In genomic region chr19:35978832-35979365, GRCh38 we compare ENCODE assay signal across 20 cellular contexts. TPM values are rescaled to one million over a fixed set of nuclear protein-coding genes. Genes with fewer than 3 reads are reported as not detected.
DNase-seq lines count a peak whose midpoint lies in the region; TF ChIP-seq lines count a peak whose summit lies in the region.
"Had no signal": no experiment of that assay in that cellular context is flagged by ENCODE, and none has a peak within 500 bp of the region (broad histone marks: within the 10 kb centered on the region; RNA-seq: fewer than 3 reads in every experiment).

No MANE protein-coding gene starts in this region.

- H2BK5ac ChIP-seq in trophoblast cell (ENCODE audit: low read depth, low read length, poor library complexity), result no peak overlapping the region

- H3K4ac ChIP-seq in trophoblast cell (ENCODE audit: low read depth, low read length), result no peak overlapping the region

- H3K36me3 ChIP-seq in HEK293 (ENCODE audit: control insufficient read depth in 2 of 2, insufficient read depth in 1 of 2, low read length in 2 of 2) (no peaks in the 10 kb centered on the region), H7 (replicated peaks; ENCODE audit: control insufficient read depth, insufficient read depth, low read length) (no peaks in the 10 kb centered on the region), trophoblast cell (ENCODE audit: control insufficient read depth in 1 of 2, insufficient read depth in 2 of 2, low read length in 2 of 2) (no peaks in the 10 kb centered on the region)

- peak; percentile 51 for DNase-seq in DMS53 (lab: John Stamatoyannopoulos, UW)
- DNase-seq in DMS53 treated with DMSO at 0.1 percent for 48 hours (lab: John Stamatoyannopoulos, UW; ENCODE audit: unreplicated experiment), result no peak
- DNase-seq in cerebellar cortex (ENCODE audit: low spot score), result peak; percentile 38
- DNase-seq in H7, result no peak
- no peak for DNase-seq in trophoblast cell
- no peak for DNase-seq in stimulated activated CD8-positive, alpha-beta memory T cell treated with anti-CD3 and anti-CD28 coated beads, Interleukin-4, amount 100 ng/mL, for 48 hours
- DNase-seq: AML-193; Caco-2; CD4-positive, alpha-beta T cell; DMS79 treated with DMSO at 0.1 percent for 48 hours; HCEC 1CT; HFFc6; Karpas-422; KBM-7 had no signal

- no peak overlapping the region for H2AK5ac ChIP-seq in trophoblast cell (ENCODE audit: low read length)

- CTCF ChIA-PET in HEK293 (lab: Yijun Ruan, JAX), result interaction anchor here (0.6 to 1.0 kb wide), 2 partner anchors 19 to 38 kb away, joined by 3 to 4 read pairs; no protein-coding TSS in a partner anchor

- H3K9ac ChIP-seq in trophoblast cell (ENCODE audit: low read length), result no peak overlapping the region

- H3K18ac ChIP-seq in trophoblast cell (ENCODE audit: low read length), result no peak overlapping the region

- no peaks in the 10 kb centered on the region for H3K79me2 ChIP-seq in trophoblast cell (ENCODE audit: control insufficient read depth, insufficient read depth, low read length, poor library complexity)

- no peak overlapping the region for H3K4me3 ChIP-seq in HEK293 (ENCODE audit: low read depth, low read length)
- no peak overlapping the region for H3K4me3 ChIP-seq in H7 (ENCODE audit: insufficient read depth, low read depth, low read length)
- no peak overlapping the region for H3K4me3 ChIP-seq in trophoblast cell (ENCODE audit: low read depth, low read length)
- H3K4me3 ChIP-seq: A549, GM12878 had no signal

- no peak overlapping the region for H4K91ac ChIP-seq in trophoblast cell (ENCODE audit: low read depth, low read length)

- H2BK120ac ChIP-seq in trophoblast cell (ENCODE audit: insufficient read depth, low read length, poor library complexity), result no peak overlapping the region

- no peak overlapping the region for H2AFZ ChIP-seq in trophoblast cell (ENCODE audit: insufficient read depth, low read length, poor library complexity)

- POLR2A ChIA-PET in HEK293 (lab: Yijun Ruan, JAX), result no interaction called here

- H3K4me1 ChIP-seq in HEK293 (ENCODE audit: control insufficient read depth, insufficient read depth, low read length) (no peaks in the 10 kb centered on the region), trophoblast cell (ENCODE audit: control insufficient read depth in 1 of 2, insufficient read depth in 2 of 2, low read length in 2 of 2) (no peaks in the 10 kb centered on the region)
- H3K4me1 ChIP-seq: A549, Caco-2 had no signal

- H4K8ac ChIP-seq in trophoblast cell (ENCODE audit: low read depth, low read length), result no peak overlapping the region

- H3K14ac ChIP-seq in trophoblast cell (ENCODE audit: low read length), result no peak overlapping the region

- TF ChIP-seq CTCF in HEK293 (tag by site-specific recombination; IDR thresholded peaks at IDR 0.05), result no peak

- no peak overlapping the region for H2BK12ac ChIP-seq in trophoblast cell (ENCODE audit: low read length)

- no peaks in the 10 kb centered on the region; the same call in 1 of the 2 replicates for H3K27me3 ChIP-seq in H7 (ENCODE audit: control insufficient read depth, insufficient read depth, low read length)
- H3K27me3 ChIP-seq in trophoblast cell (ENCODE audit: insufficient read depth, low read length), result no peaks in the 10 kb centered on the region

- H3K4me2 ChIP-seq in trophoblast cell (ENCODE audit: low read length), result no peak overlapping the region
- H3K4me2 ChIP-seq: A549 had no signal

- H3K79me1 ChIP-seq in trophoblast cell (ENCODE audit: low read length), result no peaks in the 10 kb centered on the region

- H3K27ac ChIP-seq in HEK293 (ENCODE audit: extremely low read depth, low read depth, low read length), result no peak overlapping the region
- no peak overlapping the region for H3K27ac ChIP-seq in trophoblast cell (ENCODE audit: low read depth, low read length)
- H3K27ac ChIP-seq: 22Rv1, A549, C4-2B had no signal

- H3K9me3 ChIP-seq in HEK293 (ENCODE audit: control insufficient read depth, insufficient read depth, low read depth, low read length) (no peaks in the 10 kb centered on the region), trophoblast cell (ENCODE audit: insufficient read depth, low read depth, low read length) (peaks cover 2% of the 10 kb centered on the region)
- H3K9me3 ChIP-seq: Caco-2 had no signal

- no CpG with 5 or more reads among the region's 20 CpGs for WGBS in trophoblast cell (ENCODE audit: extremely low coverage, insufficient coverage, insufficient read length)

- no peak overlapping the region for H4K12ac ChIP-seq in trophoblast cell (ENCODE audit: low read depth, low read length)

- no peak overlapping the region for H3K23ac ChIP-seq in trophoblast cell (ENCODE audit: low read length)

TF ChIP-seq in HEK293, 187 proteins besides CTCF, POLR2A, EP300 and RAD21 (continues in another document):
- TF ChIP-seq ZNF777 (tag by site-specific recombination; IDR thresholded peaks at IDR 0.05; ENCODE audit: borderline replicate concordance), result 0 out of 2 replicates have a peak, but pooled peaks have one; percentile 11
- no peak for TF ChIP-seq ZBTB17 (tag by site-specific recombination; IDR thresholded peaks at IDR 0.05)
- no peak for TF ChIP-seq WT1 (tag by site-specific recombination; IDR thresholded peaks at IDR 0.05)
- TF ChIP-seq YY1 (tag by site-specific recombination; IDR thresholded peaks at IDR 0.05), result no peak
- no peak for TF ChIP-seq ZNF292 (tag by site-specific recombination; IDR thresholded peaks at IDR 0.05; ENCODE audit: borderline replicate concordance, low read depth)
- TF ChIP-seq ZNF530 (tag by site-specific recombination; IDR thresholded peaks at IDR 0.05; ENCODE audit: low read depth), result 0 out of 2 replicates have a peak, but pooled peaks have one; percentile 12
- TF ChIP-seq ZNF112 (tag by site-specific recombination; IDR thresholded peaks at IDR 0.05), result no peak
- TF ChIP-seq ZSCAN18 (tag by site-specific recombination; IDR thresholded peaks at IDR 0.05), result no peak
- no peak for TF ChIP-seq PATZ1 (tag by site-specific recombination; IDR thresholded peaks at IDR 0.05)
- no peak for TF ChIP-seq BCL11A (tag by site-specific recombination; IDR thresholded peaks at IDR 0.05; ENCODE audit: low read depth)
- no peak for TF ChIP-seq ZNF248 (tag by site-specific recombination; IDR thresholded peaks at IDR 0.05)
- TF ChIP-seq ZFHX2 (tag by site-specific recombination; conservative IDR thresholded peaks at IDR 0.05), result peak; percentile 14; the same call in 1 of the 2 replicates
- no peak for TF ChIP-seq ZNF623 (tag by site-specific recombination; IDR thresholded peaks at IDR 0.05)
- no peak for TF ChIP-seq ZNF548 (tag by site-specific recombination; IDR thresholded peaks at IDR 0.05)
- TF ChIP-seq ZNF223 (tag by site-specific recombination; IDR thresholded peaks at IDR 0.05), result no peak
- TF ChIP-seq ZNF473 (tag by site-specific recombination; IDR thresholded peaks at IDR 0.05), result no peak
- no peak for TF ChIP-seq ZNF629 (tag by site-specific recombination; IDR thresholded peaks at IDR 0.05)
- no peak for TF ChIP-seq ZNF76 (tag by site-specific recombination; IDR thresholded peaks at IDR 0.05; ENCODE audit: borderline replicate concordance, low read depth)
- TF ChIP-seq ZNF211 (tag by site-specific recombination; IDR thresholded peaks at IDR 0.05; ENCODE audit: low read depth), result 0 out of 2 replicates have a peak, but pooled peaks have one; percentile 24

RNA-seq across cellular contexts. Expression of gene SDHAF1, which starts 16.1 kb away (rescaled TPM):
- 32.9 and 41.9 TPM in 2 replicates for total RNA-seq in H7 (2014; rRNA removed; shearing (Covaris generic))
- 13.2 and 13.5 TPM in 2 replicates for polyA plus RNA-seq in trophoblast cell (2013)

RNA-seq across cellular contexts. Expression of gene SYNE4, which starts 29.7 kb away (rescaled TPM):
- total RNA-seq in H7 (2014; rRNA removed; shearing (Covaris generic)), result 14.4 and 27.0 TPM in 2 replicates
- 10.3 and 10.8 TPM in 2 replicates for polyA plus RNA-seq in trophoblast cell (2013)
- polyA plus RNA-seq: IgD-negative memory B cell had no signal

RNA-seq across cellular contexts. Expression of gene ALKBH6, which starts 35.1 kb away (rescaled TPM):
- 21.9 and 25.5 TPM in 2 replicates for total RNA-seq in H7 (2014; rRNA removed; shearing (Covaris generic))
- 30.7 and 31.2 TPM in 2 replicates for polyA plus RNA-seq in trophoblast cell (2013)

RNA-seq across cellular contexts. Expression of gene LRFN3, which starts 42.7 kb away (rescaled TPM):
- total RNA-seq in H7 (2014; rRNA removed; shearing (Covaris generic)), result 9.9 and 13.4 TPM in 2 replicates
- 16.3 and 16.4 TPM in 2 replicates for polyA plus RNA-seq in trophoblast cell (2013)

RNA-seq across cellular contexts. Expression of gene CLIP3, which starts 53.8 kb away (rescaled TPM):
- 1.5 and 8.0 TPM in 2 replicates for total RNA-seq in H7 (2014; rRNA removed; shearing (Covaris generic))
- 16.4 and 17.5 TPM in 2 replicates for polyA plus RNA-seq in trophoblast cell (2013)

Comparison
In these comparisons a context has a peak if more than half of its experiments do, and no peak if none do; other contexts are left out.
1. DNase-seq: peak in DMS53 (single experiment) and cerebellar cortex (single experiment); none in DMS53 treated with DMSO at 0.1 percent for 48 hours (single experiment), H7 (single experiment), trophoblast cell (0 of 2) and stimulated activated CD8-positive, alpha-beta memory T cell treated with anti-CD3 and anti-CD28 coated beads, Interleukin-4, amount 100 ng/mL, for 48 hours (single experiment).